ENCODE assay signal across 9 cellular contexts in genomic region chr13:94345374-94346195, GRCh38.
DNase-seq lines count a peak whose midpoint lies in the region; ATAC-seq and TF ChIP-seq lines count a peak whose summit lies in the region.
"Had no signal": no experiment of that assay in that cellular context is flagged by ENCODE, and none has a peak within 500 bp of the region (broad histone marks: within the 10 kb centered on the region; RNA-seq: fewer than 3 reads in every experiment).

No MANE protein-coding gene starts in this region.

- H3K9me3 ChIP-seq in fibroblast of lung (ENCODE audit: control insufficient read depth, insufficient read depth, low read depth, low read length), result no peaks in the 10 kb centered on the region
- H3K9me3 ChIP-seq in thyroid gland, result no peaks in the 10 kb centered on the region
- H3K9me3 ChIP-seq: SJSA1 had no signal

- peak in 1 of 2 donors; percentile 17 for TF ChIP-seq CTCF in fibroblast of lung (conservative IDR thresholded peaks at IDR 0.05 in 1 of 2, IDR thresholded peaks at IDR 0.05 in 1 of 2; ENCODE audit: low read depth in 1 of 2, low read length in 2 of 2)
- TF ChIP-seq CTCF in thyroid gland (IDR thresholded peaks at IDR 0.05), result no peak

- intact Hi-C loops in thyroid gland (cut with DNase I), result no loop called here

- ATAC-seq in GM18907 (IDR thresholded peaks at IDR 0.05; ENCODE audit: unreplicated experiment) (peak; percentile 48), GM19467 (IDR thresholded peaks at IDR 0.05; ENCODE audit: unreplicated experiment) (no peak), HG03045 (IDR thresholded peaks at IDR 0.05; ENCODE audit: unreplicated experiment) (no peak)

- H3K4me1 ChIP-seq in fibroblast of lung (ENCODE audit: control insufficient read depth, extremely low read depth, insufficient read depth, low read length), result peaks cover 2% of the 10 kb centered on the region
- no peaks in the 10 kb centered on the region for H3K4me1 ChIP-seq in thyroid gland
- H3K4me1 ChIP-seq: SJSA1 had no signal

- 42 to 52% methylated on average over 8 of the region's 8 CpGs for WGBS in thyroid gland, 2 donors

- H3K4me3 ChIP-seq in fibroblast of lung (replicated peaks in 1 of 4; ENCODE audit: control extremely low read depth in 1 of 4, insufficient read depth in 1 of 4, low read depth in 3 of 4, low read length in 4 of 4) (no peak overlapping the region), thyroid gland (replicated peaks in 1 of 3) (no peak overlapping the region)
- H3K4me3 ChIP-seq: SJSA1 had no signal

- H2AFZ ChIP-seq in fibroblast of lung (ENCODE audit: low read length), result no peak overlapping the region

- H3K4me2 ChIP-seq in fibroblast of lung (ENCODE audit: extremely low read depth, insufficient read depth, low read length), result no peak overlapping the region

- H3K27me3 ChIP-seq in fibroblast of lung (ENCODE audit: control insufficient read depth, insufficient read depth, low read length) (no peaks in the 10 kb centered on the region), thyroid gland (no peaks in the 10 kb centered on the region)
- H3K27me3 ChIP-seq: SJSA1 had no signal

- no peak overlapping the region for H3K9ac ChIP-seq in fibroblast of lung (ENCODE audit: insufficient read depth, low read length)

- no peak overlapping the region for H3K27ac ChIP-seq in fibroblast of lung (ENCODE audit: insufficient read depth, low read length)
- H3K27ac ChIP-seq in thyroid gland, result no peak overlapping the region
- H3K27ac ChIP-seq: SJSA1 had no signal

- TF ChIP-seq POLR2A in thyroid gland (IDR thresholded peaks at IDR 0.05), result no peak

- H3K36me3 ChIP-seq in fibroblast of lung (ENCODE audit: control insufficient read depth, insufficient read depth, low read length) (no peaks in the 10 kb centered on the region), thyroid gland (no peaks in the 10 kb centered on the region)
- H3K36me3 ChIP-seq: SJSA1 had no signal

- no peaks in the 10 kb centered on the region for H3K79me2 ChIP-seq in fibroblast of lung (ENCODE audit: control insufficient read depth, insufficient read depth, low read length)

- H4K20me1 ChIP-seq in fibroblast of lung (ENCODE audit: control insufficient read depth, extremely low read depth, insufficient read depth, low read length), result no peaks in the 10 kb centered on the region

- DNase-seq in A172 (ENCODE audit: low spot score) (peak; percentile 30), NCI-H524 treated with DMSO at 0.1 percent for 48 hours (lab: John Stamatoyannopoulos, UW) (peak; percentile 44), fibroblast of lung (ENCODE audit: low read depth in 2 of 2) (peak; percentile 45 to 79), thyroid gland (no peak)
- no peak for DNase-seq in stimulated activated CD4-positive, alpha-beta T cell treated with anti-CD3 and anti-CD28 coated beads, Interleukin-2, amount 100 ng/mL, for 48 hours

Comparison
In these comparisons a context has a peak if more than half of its experiments do, and no peak if none do; other contexts are left out.
1. DNase-seq: peak in A172 (single experiment), NCI-H524 treated with DMSO at 0.1 percent for 48 hours (single experiment) and fibroblast of lung (2 of 2); none in thyroid gland (0 of 2) and stimulated activated CD4-positive, alpha-beta T cell treated with anti-CD3 and anti-CD28 coated beads, Interleukin-2, amount 100 ng/mL, for 48 hours (0 of 2).